Comparison of ENCODE assay signal across 21 cellular contexts in genomic region chr1:3249846-3250501, GRCh38.
DNase-seq lines count a peak whose midpoint lies in the region; TF ChIP-seq lines count a peak whose summit lies in the region.
"Had no signal": no experiment of that assay in that cellular context is flagged by ENCODE, and none has a peak within 500 bp of the region (broad histone marks: within the 10 kb centered on the region; RNA-seq: fewer than 3 reads in every experiment).

No MANE protein-coding gene starts in this region.

- H3K27ac Mint-ChIP-seq in activated naive CD4-positive, alpha-beta T cell treated with anti-CD3 and anti-CD28 coated beads for 36 hours, result no peak overlapping the region
- H3K27ac Mint-ChIP-seq: T-cell had no signal

- H3K4me3 Mint-ChIP-seq in activated naive CD4-positive, alpha-beta T cell treated with anti-CD3 and anti-CD28 coated beads for 36 hours, result no peak overlapping the region
- H3K4me3 Mint-ChIP-seq: T-cell had no signal

- no peaks in the 10 kb centered on the region for H3K9me3 Mint-ChIP-seq in activated naive CD4-positive, alpha-beta T cell treated with anti-CD3 and anti-CD28 coated beads for 36 hours
- H3K9me3 Mint-ChIP-seq: T-cell had no signal

- no peaks in the 10 kb centered on the region for H3K4me1 Mint-ChIP-seq in activated naive CD4-positive, alpha-beta T cell treated with anti-CD3 and anti-CD28 coated beads for 36 hours (ENCODE audit: low read depth)
- H3K4me1 Mint-ChIP-seq: T-cell had no signal

- POLR2A ChIA-PET in HEK293T (lab: Yijun Ruan, JAX), result no interaction called here

- no peaks in the 10 kb centered on the region for H3K36me3 Mint-ChIP-seq in activated naive CD4-positive, alpha-beta T cell treated with anti-CD3 and anti-CD28 coated beads for 36 hours (ENCODE audit: low read depth)
- H3K36me3 Mint-ChIP-seq: T-cell had no signal

- intact Hi-C loops in activated naive CD4-positive, alpha-beta T cell treated with anti-CD3 and anti-CD28 coated beads for 36 hours (cut with micrococcal nuclease), result no loop called here

- CTCF ChIA-PET in HEK293T (lab: Yijun Ruan, JAX), result no interaction called here
- CTCF ChIA-PET in activated naive CD4-positive, alpha-beta T cell treated with anti-CD3 and anti-CD28 coated beads for 36 hours (lab: Charles Lee), result no interaction called here

- H3K27me3 Mint-ChIP-seq in activated naive CD4-positive, alpha-beta T cell treated with anti-CD3 and anti-CD28 coated beads for 36 hours (ENCODE audit: low read depth), result peaks cover 13% of the 10 kb centered on the region

- peak; percentile 18 for DNase-seq in HEK293T (ENCODE audit: extremely low spot score)
- peak; percentile 11 for DNase-seq in SW480 (ENCODE audit: low spot score)
- DNase-seq in fibroblast of peridontal ligament (ENCODE audit: extremely low read depth), result peak; percentile 2
- DNase-seq in retina, result peak; percentile 56
- no peak for DNase-seq in activated naive CD4-positive, alpha-beta T cell treated with anti-CD3 and anti-CD28 coated beads for 36 hours
- DNase-seq in NCI-H1694 treated with DMSO at 0.1 percent for 48 hours (lab: John Stamatoyannopoulos, UW), result no peak
- DNase-seq in NCI-H524 (lab: John Stamatoyannopoulos, UW), result no peak
- DNase-seq: activated CD4-positive, alpha-beta T cell treated with anti-CD3 and anti-CD28 coated beads for 1 hour; activated naive CD4-positive, alpha-beta T cell treated with Interleukin-2 at 50 U/mL for 16 hours; activated T-cell treated with anti-CD3 and anti-CD28 coated beads, Interleukin-2, amount 50 U/mL, for 1 hour; amygdala; C1 segment of cervical spinal cord; Calu3; central memory CD4-positive, alpha-beta T cell; foreskin melanocyte; KBM-7; NCI-H1694; right cardiac atrium; SHP77 treated with DMSO at 0.1 percent for 48 hours; stimulated activated CD8-positive, alpha-beta memory T cell treated with anti-CD3 and anti-CD28 coated beads, Interleukin-4, amount 100 ng/mL, for 48 hours; T-cell had no signal

TF ChIP-seq in HEK293T, 16 proteins besides CTCF, POLR2A, EP300 and RAD21:
- peak; percentile 63 for TF ChIP-seq PKNOX1 (IDR thresholded peaks at IDR 0.05)
- no peak for TF ChIP-seq ZNF384 (IDR thresholded peaks at IDR 0.05)
- no peak for TF ChIP-seq FOXA1 (IDR thresholded peaks at IDR 0.05)

Comparison
In these comparisons a context has a peak if more than half of its experiments do, and no peak if none do; other contexts are left out.
1. DNase-seq: peak in HEK293T (single experiment), SW480 (single experiment), fibroblast of peridontal ligament (single experiment) and retina (single experiment); none in activated naive CD4-positive, alpha-beta T cell treated with anti-CD3 and anti-CD28 coated beads for 36 hours (single experiment), NCI-H1694 treated with DMSO at 0.1 percent for 48 hours (single experiment) and NCI-H524 (0 of 2).